ENCODE assay signal across 13 cellular contexts in genomic region chr2:219969508-219969907, GRCh38.
DNase-seq lines count a peak whose midpoint lies in the region; TF ChIP-seq lines count a peak whose summit lies in the region.
"Had no signal": no experiment of that assay in that cellular context is flagged by ENCODE, and none has a peak within 500 bp of the region (broad histone marks: within the 10 kb centered on the region; RNA-seq: fewer than 3 reads in every experiment).

No MANE protein-coding gene starts in this region.

- H3K4me1 ChIP-seq in Peyer's patch = no peaks in the 10 kb centered on the region
- H3K4me1 ChIP-seq: right atrium auricular region had no signal

- H3K4me1 Mint-ChIP-seq in chondrocyte (ENCODE audit: low read depth) = peaks cover 20% of the 10 kb centered on the region

- no peak overlapping the region for H3K4me3 Mint-ChIP-seq in chondrocyte (ENCODE audit: unreplicated experiment)
- H3K4me3 Mint-ChIP-seq: brain had no signal

- no peaks in the 10 kb centered on the region for H3K9me3 ChIP-seq in Peyer's patch
- H3K9me3 ChIP-seq: right atrium auricular region had no signal

- DNase-seq in AG09319 (ENCODE audit: extremely low read depth, low read depth) (peak; percentile 54), HS-5 (ENCODE audit: low read depth) (peak; percentile 85), astrocyte of the hippocampus (ENCODE audit: low read depth, low spot score) (peak; percentile 68), kidney tubule cell (ENCODE audit: low spot score) (peak; percentile 30), chondrocyte (ENCODE audit: low spot score) (no peak), NCI-H2029 treated with DMSO at 0.1 percent for 48 hours (lab: John Stamatoyannopoulos, UW) (no peak), Peyer's patch (no peak)
- no peak for DNase-seq in activated CD4-positive, CD25-positive, alpha-beta regulatory T cell (lab: John Stamatoyannopoulos, UW)
- DNase-seq: KBM-7; NCI-H1417; stimulated activated CD4-positive, alpha-beta T cell treated with anti-CD3 and anti-CD28 coated beads, Interleukin-2, amount 100 ng/mL, for 24 hours had no signal

- TF ChIP-seq POLR2A in Peyer's patch (IDR thresholded peaks at IDR 0.05) = no peak

- no peaks in the 10 kb centered on the region for H3K27me3 Mint-ChIP-seq in chondrocyte (ENCODE audit: low read depth)
- H3K27me3 Mint-ChIP-seq: brain had no signal

- H3K27me3 ChIP-seq in Peyer's patch = no peaks in the 10 kb centered on the region
- H3K27me3 ChIP-seq: right atrium auricular region had no signal

- no peaks in the 10 kb centered on the region for H3K36me3 Mint-ChIP-seq in chondrocyte (ENCODE audit: low read depth)
- H3K36me3 Mint-ChIP-seq: brain had no signal

- H3K4me3 ChIP-seq in Peyer's patch = no peak overlapping the region
- H3K4me3 ChIP-seq: right atrium auricular region had no signal

- TF ChIP-seq CTCF in AG09319 (IDR thresholded peaks at IDR 0.05; ENCODE audit: low read depth, low read length) = no peak
- no peak for TF ChIP-seq CTCF in chondrocyte (IDR thresholded peaks at IDR 0.05)
- no peak for TF ChIP-seq CTCF in Peyer's patch (IDR thresholded peaks at IDR 0.05)

- H3K36me3 ChIP-seq in Peyer's patch = no peaks in the 10 kb centered on the region
- H3K36me3 ChIP-seq: right atrium auricular region had no signal

- H3K27ac ChIP-seq in Peyer's patch = no peak overlapping the region
- H3K27ac ChIP-seq: right atrium auricular region had no signal

- no peak overlapping the region for H3K27ac Mint-ChIP-seq in chondrocyte (ENCODE audit: unreplicated experiment)
- H3K27ac Mint-ChIP-seq: brain had no signal

- no peaks in the 10 kb centered on the region for H3K9me3 Mint-ChIP-seq in chondrocyte (ENCODE audit: low read depth)

Comparison
In these comparisons a context has a peak if more than half of its experiments do, and no peak if none do; other contexts are left out.
1. DNase-seq: peak in AG09319 (single experiment), HS-5 (single experiment), astrocyte of the hippocampus (single experiment) and kidney tubule cell (single experiment); none in chondrocyte (single experiment), NCI-H2029 treated with DMSO at 0.1 percent for 48 hours (single experiment), Peyer's patch (0 of 3) and activated CD4-positive, CD25-positive, alpha-beta regulatory T cell (0 of 4).